In genomic region chr1:156194300-156194652, GRCh38 we compare ENCODE assay signal across 6 cellular contexts. TPM values are rescaled to one million over a fixed set of nuclear protein-coding genes. Genes with fewer than 3 reads are reported as not detected.
DNase-seq lines count a peak whose midpoint lies in the region; ATAC-seq and TF ChIP-seq lines count a peak whose summit lies in the region.

No MANE protein-coding gene starts in this region.

- peak overlapping the region; percentile 91 for H3K4me3 Mint-ChIP-seq in activated naive CD8-positive, alpha-beta T cell treated with anti-CD3 and anti-CD28 coated beads, Interleukin-2, amount 10 ng/mL, durations not matched to agents 7 days and 5 days
- H3K4me3 Mint-ChIP-seq in mesothelial cell of epicardium, result peak overlapping the region; percentile 97

- DNase-seq in activated naive CD8-positive, alpha-beta T cell treated with anti-CD3 and anti-CD28 coated beads, Interleukin-2, amount 10 ng/mL, durations not matched to agents 7 days and 5 days, result no peak
- no peak for DNase-seq in mesothelial cell of epicardium (ENCODE audit: low spot score in 2 of 2, unreplicated experiment in 2 of 2)
- no peak for DNase-seq in NCI-H2081 treated with DMSO at 0.1 percent for 48 hours (lab: John Stamatoyannopoulos, UW)
- no peak for DNase-seq in activated CD8-positive, alpha-beta memory T cell treated with anti-CD3 and anti-CD28 coated beads, Interleukin-2, amount 50 U/mL, for 4 hours
- no peak for DNase-seq in NOMO-1 treated with DMSO at 0.1 percent for 48 hours (lab: John Stamatoyannopoulos, UW; ENCODE audit: unreplicated experiment)

- H3K4me1 Mint-ChIP-seq in activated naive CD8-positive, alpha-beta T cell treated with anti-CD3 and anti-CD28 coated beads, Interleukin-2, amount 10 ng/mL, durations not matched to agents 7 days and 5 days, result peaks cover 47% of the 10 kb centered on the region
- H3K4me1 Mint-ChIP-seq in mesothelial cell of epicardium, result peaks cover 16% of the 10 kb centered on the region

- H3K9me3 Mint-ChIP-seq in activated naive CD8-positive, alpha-beta T cell treated with anti-CD3 and anti-CD28 coated beads, Interleukin-2, amount 10 ng/mL, durations not matched to agents 7 days and 5 days, result peaks cover 3% of the 10 kb centered on the region
- H3K9me3 Mint-ChIP-seq in mesothelial cell of epicardium, result peaks cover 3% of the 10 kb centered on the region

- H3K36me3 Mint-ChIP-seq in activated naive CD8-positive, alpha-beta T cell treated with anti-CD3 and anti-CD28 coated beads, Interleukin-2, amount 10 ng/mL, durations not matched to agents 7 days and 5 days, result peaks cover 25% of the 10 kb centered on the region
- H3K36me3 Mint-ChIP-seq in mesothelial cell of epicardium, result no peaks in the 10 kb centered on the region

- ATAC-seq in HG03025 (IDR thresholded peaks at IDR 0.05; ENCODE audit: low FRiP score, unreplicated experiment), result peak; percentile 8
- peak; percentile 2 for ATAC-seq in activated naive CD8-positive, alpha-beta T cell treated with anti-CD3 and anti-CD28 coated beads, Interleukin-2, amount 10 ng/mL, durations not matched to agents 7 days and 5 days (ENCODE audit: low read depth)

- POLR2A ChIA-PET in activated naive CD8-positive, alpha-beta T cell treated with anti-CD3 and anti-CD28 coated beads, Interleukin-2, amount 10 ng/mL, durations not matched to agents 7 days and 5 days (lab: Charles Lee), result interaction anchor here (0.8 to 2.6 kb wide), 16 partner anchors 19 to 89 kb away, joined by 3 to 45 read pairs (median 4); partner anchors contain the start of genes PMF1, SEMA4A and SMG5

- no peaks in the 10 kb centered on the region for H3K27me3 Mint-ChIP-seq in activated naive CD8-positive, alpha-beta T cell treated with anti-CD3 and anti-CD28 coated beads, Interleukin-2, amount 10 ng/mL, durations not matched to agents 7 days and 5 days
- no peaks in the 10 kb centered on the region for H3K27me3 Mint-ChIP-seq in mesothelial cell of epicardium (ENCODE audit: low read depth)

- H3K27ac Mint-ChIP-seq in activated naive CD8-positive, alpha-beta T cell treated with anti-CD3 and anti-CD28 coated beads, Interleukin-2, amount 10 ng/mL, durations not matched to agents 7 days and 5 days, result peak overlapping the region; percentile 86
- peak overlapping the region; percentile 94 for H3K27ac Mint-ChIP-seq in mesothelial cell of epicardium

- TF ChIP-seq CTCF in mesothelial cell of epicardium (IDR thresholded peaks at IDR 0.05; ENCODE audit: unreplicated experiment), result no peak

RNA-seq across cellular contexts. Expression of gene SLC25A44, which starts 0.4 kb away (rescaled TPM):
- 10 to 100 TPM; 30.9 to 35.3 TPM for total RNA-seq in activated naive CD8-positive, alpha-beta T cell treated with anti-CD3 and anti-CD28 coated beads, Interleukin-2, amount 10 ng/mL, durations not matched to agents 7 days and 5 days
- total RNA-seq in mesothelial cell of epicardium, result 15.4 to 18.7 TPM (median 18.4 TPM) in 3 replicates

RNA-seq across cellular contexts. Expression of gene PMF1, which starts 18.5 kb away (rescaled TPM):
- 10 to 100 TPM; 66.2 to 71.2 TPM for total RNA-seq in activated naive CD8-positive, alpha-beta T cell treated with anti-CD3 and anti-CD28 coated beads, Interleukin-2, amount 10 ng/mL, durations not matched to agents 7 days and 5 days
- 73.4 to 74.8 TPM (median 74.6 TPM) in 3 replicates for total RNA-seq in mesothelial cell of epicardium

RNA-seq across cellular contexts. Expression of gene SEMA4A, which starts 40.9 kb away (rescaled TPM):
- 10 to 100 TPM in 1 of 2 experiments, 1 to 10 TPM in 1; 9.8 to 10.2 TPM for total RNA-seq in activated naive CD8-positive, alpha-beta T cell treated with anti-CD3 and anti-CD28 coated beads, Interleukin-2, amount 10 ng/mL, durations not matched to agents 7 days and 5 days
- total RNA-seq in mesothelial cell of epicardium, result 18.7 to 21.0 TPM (median 19.8 TPM) in 3 replicates

RNA-seq across cellular contexts. Expression of gene BGLAP, which starts 47.7 kb away (rescaled TPM):
- total RNA-seq in activated naive CD8-positive, alpha-beta T cell treated with anti-CD3 and anti-CD28 coated beads, Interleukin-2, amount 10 ng/mL, durations not matched to agents 7 days and 5 days, result 1 to 10 TPM; 3.3 to 4.8 TPM
- 5.8 to 7.3 TPM (median 6.8 TPM) in 3 replicates for total RNA-seq in mesothelial cell of epicardium

RNA-seq across cellular contexts. Expression of gene PAQR6, which starts 53.6 kb away (rescaled TPM):
- total RNA-seq in activated naive CD8-positive, alpha-beta T cell treated with anti-CD3 and anti-CD28 coated beads, Interleukin-2, amount 10 ng/mL, durations not matched to agents 7 days and 5 days, result 1 to 10 TPM; 7.0 TPM
- total RNA-seq in mesothelial cell of epicardium, result 30.1 to 32.0 TPM (median 30.7 TPM) in 3 replicates
